In the genomic region with DNA sequence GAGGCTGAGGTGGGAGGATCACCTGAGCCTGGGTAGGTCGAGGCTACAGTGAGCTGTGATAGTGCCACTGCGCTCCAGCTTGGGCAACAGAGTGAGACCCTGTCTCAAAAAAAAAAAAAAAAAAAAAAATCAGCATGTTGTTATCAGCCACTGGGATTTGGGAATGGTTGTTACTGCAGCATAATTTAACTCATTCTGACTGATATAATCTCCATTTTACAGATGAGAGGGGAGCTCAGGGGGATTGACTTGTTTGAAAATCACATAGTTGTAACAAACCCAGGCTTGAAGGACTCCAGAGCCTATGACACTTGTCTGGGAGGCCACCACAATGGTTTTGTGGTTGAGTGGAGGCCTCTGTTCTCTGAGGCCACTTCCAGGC, we compare ENCODE assay signal across 13 cellular contexts. TPM values are rescaled to one million over a fixed set of nuclear protein-coding genes. Genes with fewer than 3 reads are reported as not detected.
A peak's percentile ranks its signal among the peaks of the same experiment; 100 is the strongest.
DNase-seq lines count a peak whose midpoint lies in the region; ATAC-seq, FAIRE-seq and TF ChIP-seq lines count a peak whose summit lies in the region.
"Had no signal": no experiment of that assay in that cellular context is flagged by ENCODE, and none has a peak within 500 bp of the region (broad histone marks: within the 10 kb centered on the region; RNA-seq: fewer than 3 reads in every experiment).

No MANE protein-coding gene starts in this region.

- TF ChIP-seq RAD21 in K562 (CRISPR knock-in tag; conservative IDR thresholded peaks at IDR 0.05 in 1 of 2, IDR thresholded peaks at IDR 0.05 in 1 of 2) = no peak

- TF ChIP-seq POLR2A in K562 (conservative IDR thresholded peaks at IDR 0.05) = no peak

- no peaks in the 10 kb centered on the region for H3K36me3 ChIP-seq in K562 (ENCODE audit: control insufficient read depth, insufficient read depth, low read length)

- no peaks in the 10 kb centered on the region for H3K36me3 Mint-ChIP-seq in T-helper 17 cell (ENCODE audit: low read depth)
- H3K36me3 Mint-ChIP-seq in neural crest cell (ENCODE audit: low read depth) = no peaks in the 10 kb centered on the region
- H3K36me3 Mint-ChIP-seq: CD14-positive monocyte had no signal

- peaks cover 24% of the 10 kb centered on the region for H3K27me3 Mint-ChIP-seq in T-helper 17 cell
- H3K27me3 Mint-ChIP-seq in neural crest cell (ENCODE audit: low read depth) = no peaks in the 10 kb centered on the region

- H3K4me3 Mint-ChIP-seq in T-helper 17 cell (peak overlapping the region; percentile 33), neural crest cell (peak overlapping the region; percentile 17)
- H3K4me3 Mint-ChIP-seq: CD14-positive monocyte had no signal

- DNase-seq in T-helper 17 cell = no peak
- no peak for DNase-seq in K562 (ENCODE audit: extremely low read depth in 1 of 4, low spot score in 3 of 4)
- DNase-seq in neural crest cell (ENCODE audit: low read depth, low spot score) = no peak
- DNase-seq in RKO (ENCODE audit: low spot score) = no peak
- DNase-seq in GM13977 (ENCODE audit: low spot score) = no peak
- DNase-seq: DMS79, NCI-H1417 treated with DMSO at 0.1 percent for 48 hours, NCI-H187 treated with DMSO at 0.1 percent for 48 hours had no signal

- H3K27ac ChIP-seq in K562 (ENCODE audit: extremely low read depth, low read depth, low read length) (no peak overlapping the region), temporal lobe (ENCODE audit: low read depth, low read length) (peak overlapping the region; percentile 8)

- no peak overlapping the region for H2AFZ ChIP-seq in K562 (ENCODE audit: low read depth, low read length)

- 0 out of 5 replicates have a peak, but pooled peaks cover 0 to 9% of the 10 kb centered on the region in 2 experiments for H3K27me3 ChIP-seq in K562 (ENCODE audit: control insufficient read depth in 2 of 2, insufficient read depth in 2 of 2, low read length in 2 of 2)

- H3K9me3 ChIP-seq in T-helper 17 cell (ENCODE audit: control insufficient read depth, low read length, poor library complexity, severe bottlenecking) (no peaks in the 10 kb centered on the region), K562 (replicated peaks; ENCODE audit: control insufficient read depth, insufficient read depth, low read depth, low read length) (no peaks in the 10 kb centered on the region)

- in situ Hi-C loops in K562 (cut with MboI) (loop anchor here (25.0 kb wide), 1 partner anchor 471 kb away; the partner anchor contains the start of gene NFAM1), GM13977 (cut with MboI; ENCODE audit: low pct_unique_long_range_greater_than_20kb, low sequenced_read_pairs, unreplicated experiment) (loop anchor here (25.0 kb wide), 1 partner anchor 471 kb away; the partner anchor contains the start of gene NFAM1)

- no peak for TF ChIP-seq EP300 in K562 (IDR thresholded peaks at IDR 0.05; ENCODE audit: low read length)

- no peaks in the 10 kb centered on the region for H3K79me2 ChIP-seq in K562 (ENCODE audit: control insufficient read depth, insufficient read depth, low read length)

- no TSS peak for BruUV-seq in K562 (replicated peaks; lab: Mats Ljungman, UMichigan)

- peaks cover 4 to 11% of the 10 kb centered on the region in 2 experiments; a peak in 4 of 5 replicates for H3K4me1 ChIP-seq in K562 (replicated peaks in 1 of 2; ENCODE audit: control insufficient read depth in 2 of 2, insufficient read depth in 2 of 2, low read length in 2 of 2)

- H3K9ac ChIP-seq in K562 (ENCODE audit: insufficient read depth in 1 of 2, low read depth in 2 of 2, low read length in 2 of 2) = no peak overlapping the region

- no peak overlapping the region for H3K4me2 ChIP-seq in K562 (ENCODE audit: insufficient read depth, low read length)

- no peaks in the 10 kb centered on the region for H3K9me3 Mint-ChIP-seq in neural crest cell

- 20% methylated on average over 1 of the region's 2 CpGs for WGBS in K562 (ENCODE audit: insufficient coverage, low coverage, missing lambda C conversion rate)

- H3K4me1 Mint-ChIP-seq in T-helper 17 cell (peaks cover 3% of the 10 kb centered on the region), neural crest cell (peaks cover 28% of the 10 kb centered on the region)
- H3K4me1 Mint-ChIP-seq: CD14-positive monocyte had no signal

- no peak overlapping the region for H3K27ac Mint-ChIP-seq in T-helper 17 cell
- H3K27ac Mint-ChIP-seq in neural crest cell (ENCODE audit: unreplicated experiment) = no peak overlapping the region

- H3K4me3 ChIP-seq in K562 = no peak overlapping the region

- POLR2A ChIA-PET in K562 (lab: Yijun Ruan, JAX) = interaction anchor here (0.6 kb wide), 1 partner anchor 440 kb away, joined by 3 read pairs; no protein-coding TSS in a partner anchor

- ATAC-seq in T-helper 17 cell = no peak
- no peak for ATAC-seq in K562
- no peak for ATAC-seq in HG03432 (IDR thresholded peaks at IDR 0.05; ENCODE audit: unreplicated experiment)

- H3K9me1 ChIP-seq in K562 (ENCODE audit: control insufficient read depth, insufficient read depth, low read length) = no peaks in the 10 kb centered on the region

- no peaks in the 10 kb centered on the region for H4K20me1 ChIP-seq in K562 (replicated peaks; ENCODE audit: control insufficient read depth, insufficient read depth, low read length)

- TF ChIP-seq CTCF in K562 (IDR thresholded peaks at IDR 0.05 in 2 of 3, conservative IDR thresholded peaks at IDR 0.05 in 1 of 3; ENCODE audit: insufficient read depth in 2 of 3, low read depth in 1 of 3, low read length in 3 of 3) = no peak
- no peak for TF ChIP-seq CTCF in neural crest cell (conservative IDR thresholded peaks at IDR 0.05)
- no peak for TF ChIP-seq CTCF in GM13977 (IDR thresholded peaks at IDR 0.05; ENCODE audit: extremely low read depth, insufficient read depth, missing control alignments)

- no peak for FAIRE-seq in K562 (lab: Jason Lieb, UNC)

- CTCF ChIA-PET in K562 (lab: Yijun Ruan, JAX; ENCODE audit: low intra/inter-chr PET ratio) = no interaction called here

- intact Hi-C loops in K562 (cut with micrococcal nuclease) = loop anchor here (10.0 kb wide), 2 partner anchors 109 to 149 kb away; partner anchors contain the start of genes NAGA, PHETA2 and SMDT1

RNA-seq across cellular contexts. Expression of gene SEPTIN3, which starts 3.0 kb away (rescaled TPM):
- total RNA-seq in T-helper 17 cell (under 1 TPM in 1 of 2 donors, not detected in 1; 0.42 TPM), K562 (2014; rRNA removed) (not detected in 2 replicates), K562 (2014; rRNA removed; fragmentation: Illumina TruSeq; extraction: Trizol) (not detected in 2 replicates), K562 (2015; rRNA removed; fragmentation: Illumina TruSeq; extraction: Trizol) (not detected in 2 replicates), K562 (2021) (not detected in 2 replicates), neural crest cell (71.5 and 75.0 TPM in 2 replicates), temporal lobe (172 TPM)
- total RNA-seq in K562 (2011; cell fraction: chromatin; rRNA removed; ENCODE audit: low replicate concordance) = not detected in 2 replicates
- total RNA-seq in K562 (2011; cell fraction: nucleolus; rRNA removed) = not detected in 2 replicates
- not detected in 2 replicates for total RNA-seq in K562 (2011; cell fraction: nucleoplasm; rRNA removed)
- polyA plus RNA-seq in K562 (2011; rRNA removed) (0.06 and 0.08 TPM in 2 replicates), K562 (2014; fragmentation: Illumina TruSeq; extraction: Trizol) (not detected in 2 replicates), K562 (2014; fragmentation: Nextera tagmentation; extraction: Ambion mirVana) (not detected), K562 (2014; rRNA removed) (not detected in 2 replicates)
- polyA plus RNA-seq in K562 (2011; cell fraction: cytosol; rRNA removed) = 0.01 TPM in 1 of 2 replicates, not detected in the other
- polyA plus RNA-seq in K562 (2011; cell fraction: nucleus; rRNA removed) = 0.03 and 0.10 TPM in 2 replicates
- 0.01 and 0.04 TPM in 2 replicates for polyA plus RNA-seq in K562 (2012)
- polyA minus RNA-seq in K562 (2011; rRNA and poly(A)+ RNA removed) = 0.06 TPM in 1 of 2 replicates, not detected in the other
- polyA minus RNA-seq in K562 (2011; cell fraction: cytosol; rRNA and poly(A)+ RNA removed) = not detected in 2 replicates
- not detected in 2 replicates for polyA minus RNA-seq in K562 (2011; cell fraction: nucleus; rRNA and poly(A)+ RNA removed)
- total RNA-seq: HT-29 had no signal

RNA-seq across cellular contexts. Expression of gene CENPM, which starts 19.3 kb away (rescaled TPM):
- 10 to 100 TPM; 26.9 to 28.3 TPM for total RNA-seq in T-helper 17 cell
- total RNA-seq in K562 (2011; cell fraction: chromatin; rRNA removed; ENCODE audit: low replicate concordance) = 59.7 and 128 TPM in 2 replicates
- total RNA-seq in K562 (2011; cell fraction: nucleolus; rRNA removed) = 89.4 and 117 TPM in 2 replicates
- total RNA-seq in K562 (2011; cell fraction: nucleoplasm; rRNA removed) = 68.9 and 92.5 TPM in 2 replicates
- 67.7 and 77.1 TPM in 2 replicates for total RNA-seq in K562 (2014; rRNA removed)
- 9.9 and 11.3 TPM in 2 replicates for total RNA-seq in K562 (2014; rRNA removed; fragmentation: Illumina TruSeq; extraction: Trizol)
- total RNA-seq in K562 (2015; rRNA removed; fragmentation: Illumina TruSeq; extraction: Trizol) = 32.3 and 33.8 TPM in 2 replicates
- total RNA-seq in K562 (2021) = 36.2 and 37.4 TPM in 2 replicates
- 18.8 and 25.3 TPM in 2 replicates for polyA plus RNA-seq in K562 (2011; rRNA removed)
- polyA plus RNA-seq in K562 (2011; cell fraction: cytosol; rRNA removed) = 25.2 and 56.0 TPM in 2 replicates
- polyA plus RNA-seq in K562 (2011; cell fraction: nucleus; rRNA removed) = 59.7 and 86.8 TPM in 2 replicates
- polyA plus RNA-seq in K562 (2012) = 43.0 and 48.0 TPM in 2 replicates
- 23.6 and 41.3 TPM in 2 replicates for polyA plus RNA-seq in K562 (2014; fragmentation: Illumina TruSeq; extraction: Trizol)
- 10 to 100 TPM; 19.3 to 36.7 TPM for polyA plus RNA-seq in K562 (2014; fragmentation: Nextera tagmentation; extraction: Ambion mirVana)
- polyA plus RNA-seq in K562 (2014; rRNA removed) = 49.6 and 53.0 TPM in 2 replicates
- polyA minus RNA-seq in K562 (2011; rRNA and poly(A)+ RNA removed) = 16.4 and 23.1 TPM in 2 replicates
- 13.0 and 23.0 TPM in 2 replicates for polyA minus RNA-seq in K562 (2011; cell fraction: cytosol; rRNA and poly(A)+ RNA removed)
- 37.2 and 46.0 TPM in 2 replicates for polyA minus RNA-seq in K562 (2011; cell fraction: nucleus; rRNA and poly(A)+ RNA removed)
- total RNA-seq in neural crest cell = 47.3 and 48.9 TPM in 2 replicates
- total RNA-seq in temporal lobe = 3.0 TPM

RNA-seq across cellular contexts. Expression of gene WBP2NL, which starts 32.4 kb away (rescaled TPM):
- total RNA-seq in T-helper 17 cell (1 to 10 TPM in 1 of 2 donors, under 1 TPM in 1; 0.91 to 1.7 TPM), K562 (2014; rRNA removed) (not detected in 2 replicates), K562 (2014; rRNA removed; fragmentation: Illumina TruSeq; extraction: Trizol) (not detected in 2 replicates), K562 (2015; rRNA removed; fragmentation: Illumina TruSeq; extraction: Trizol) (not detected in 2 replicates), K562 (2021) (not detected in 2 replicates), neural crest cell (not detected in 2 replicates), temporal lobe (3.7 TPM)
- total RNA-seq in K562 (2011; cell fraction: chromatin; rRNA removed; ENCODE audit: low replicate concordance) = not detected in 2 replicates
- not detected in 2 replicates for total RNA-seq in K562 (2011; cell fraction: nucleolus; rRNA removed)
- total RNA-seq in K562 (2011; cell fraction: nucleoplasm; rRNA removed) = not detected in 2 replicates
- polyA plus RNA-seq in K562 (2011; rRNA removed) (not detected in 2 replicates), K562 (2014; fragmentation: Illumina TruSeq; extraction: Trizol) (not detected in 2 replicates), K562 (2014; fragmentation: Nextera tagmentation; extraction: Ambion mirVana) (not detected), K562 (2014; rRNA removed) (not detected in 2 replicates)
- not detected in 2 replicates for polyA plus RNA-seq in K562 (2011; cell fraction: cytosol; rRNA removed)
- not detected in 2 replicates for polyA plus RNA-seq in K562 (2011; cell fraction: nucleus; rRNA removed)
- polyA plus RNA-seq in K562 (2012) = not detected in 2 replicates
- not detected in 2 replicates for polyA minus RNA-seq in K562 (2011; rRNA and poly(A)+ RNA removed)
- polyA minus RNA-seq in K562 (2011; cell fraction: cytosol; rRNA and poly(A)+ RNA removed) = not detected in 2 replicates
- not detected in 2 replicates for polyA minus RNA-seq in K562 (2011; cell fraction: nucleus; rRNA and poly(A)+ RNA removed)
- total RNA-seq: H4, HT-29 had no signal

RNA-seq across cellular contexts. Expression of gene TNFRSF13C, which starts 39.6 kb away (rescaled TPM):
- 10 to 100 TPM; 10.2 to 23.9 TPM for total RNA-seq in T-helper 17 cell
- 5.1 and 11.0 TPM in 2 replicates for total RNA-seq in K562 (2011; cell fraction: chromatin; rRNA removed; ENCODE audit: low replicate concordance)
- 5.2 and 5.8 TPM in 2 replicates for total RNA-seq in K562 (2011; cell fraction: nucleolus; rRNA removed)
- 6.7 and 7.9 TPM in 2 replicates for total RNA-seq in K562 (2011; cell fraction: nucleoplasm; rRNA removed)
- 0.50 and 0.69 TPM in 2 replicates for total RNA-seq in K562 (2014; rRNA removed)
- 0.44 and 0.48 TPM in 2 replicates for total RNA-seq in K562 (2014; rRNA removed; fragmentation: Illumina TruSeq; extraction: Trizol)
- 0.30 and 0.47 TPM in 2 replicates for total RNA-seq in K562 (2015; rRNA removed; fragmentation: Illumina TruSeq; extraction: Trizol)
- 1.5 and 1.9 TPM in 2 replicates for total RNA-seq in K562 (2021)
- 0.53 and 1.3 TPM in 2 replicates for polyA plus RNA-seq in K562 (2011; rRNA removed)
- 0.79 and 0.86 TPM in 2 replicates for polyA plus RNA-seq in K562 (2011; cell fraction: cytosol; rRNA removed)
- polyA plus RNA-seq in K562 (2011; cell fraction: nucleus; rRNA removed) = 4.2 and 4.7 TPM in 2 replicates
- 0.68 and 1.4 TPM in 2 replicates for polyA plus RNA-seq in K562 (2012)
- polyA plus RNA-seq in K562 (2014; fragmentation: Illumina TruSeq; extraction: Trizol) = 0.59 and 0.66 TPM in 2 replicates
- under 1 TPM; 0.08 to 0.13 TPM for polyA plus RNA-seq in K562 (2014; fragmentation: Nextera tagmentation; extraction: Ambion mirVana)
- polyA plus RNA-seq in K562 (2014; rRNA removed) = 1.1 and 1.3 TPM in 2 replicates
- polyA minus RNA-seq in K562 (2011; rRNA and poly(A)+ RNA removed) = 0.53 and 0.60 TPM in 2 replicates
- polyA minus RNA-seq in K562 (2011; cell fraction: cytosol; rRNA and poly(A)+ RNA removed) = 0.57 and 0.91 TPM in 2 replicates
- polyA minus RNA-seq in K562 (2011; cell fraction: nucleus; rRNA and poly(A)+ RNA removed) = 0.40 and 1.00 TPM in 2 replicates
- total RNA-seq in neural crest cell = 4.0 and 4.4 TPM in 2 replicates
- total RNA-seq in temporal lobe = 0.49 TPM
- polyA plus RNA-seq: CD14-positive monocyte had no signal

Comparison
In these comparisons a context has a peak if more than half of its experiments do, and no peak if none do; other contexts are left out.
1. RNA of gene SEPTIN3, which starts 3.0 kb away (total RNA-seq): 172 TPM in temporal lobe (single experiment) and 71.5 to 75.0 TPM in neural crest cell; 0.42 TPM in T-helper 17 cell and not detected in K562; every median in the first group is over 10 times any median in the second.